ENCODE assay signal across 2 cellular contexts in genomic region chr6:44233560-44234100, GRCh38.
TF ChIP-seq lines count a peak whose summit lies in the region.

No MANE protein-coding gene starts in this region.

TF ChIP-seq in K562, 482 proteins besides CTCF, POLR2A, EP300 and RAD21 (continues in another document):
- TF ChIP-seq ZNF140 (CRISPR knock-in tag; IDR thresholded peaks at IDR 0.05) (no peak), ZBTB17 (CRISPR knock-in tag; IDR thresholded peaks at IDR 0.05) (no peak), FOXA1 (IDR thresholded peaks at IDR 0.05; ENCODE audit: borderline replicate concordance) (no peak), NFYB (IDR thresholded peaks at IDR 0.05; ENCODE audit: extremely low read depth, insufficient read length) (no peak), NFIX (CRISPR knock-in tag; IDR thresholded peaks at IDR 0.05; ENCODE audit: low read depth) (no peak), NUFIP1 (IDR thresholded peaks at IDR 0.05; ENCODE audit: partially characterized antibody) (no peak), BDP1 (IDR thresholded peaks at IDR 0.05; ENCODE audit: insufficient read depth, insufficient read length) (no peak), ZNF518B (CRISPR knock-in tag; IDR thresholded peaks at IDR 0.05) (no peak), PCBP1 (IDR thresholded peaks at IDR 0.05; ENCODE audit: low read depth, low read length, poor library complexity, severe bottlenecking) (no peak), ADNP (tag; IDR thresholded peaks at IDR 0.05) (no peak), ZNF134 (CRISPR knock-in tag; conservative IDR thresholded peaks at IDR 0.05) (no peak), NFE2L1 (tag; IDR thresholded peaks at IDR 0.05; ENCODE audit: borderline replicate concordance, low read depth) (no peak), ZNF133 (CRISPR knock-in tag; IDR thresholded peaks at IDR 0.05) (no peak)

TF ChIP-seq in HEK293T, 16 proteins besides CTCF, POLR2A, EP300 and RAD21:
- TF ChIP-seq L3MBTL2 (conservative IDR thresholded peaks at IDR 0.05) (no peak), LEF1 (IDR thresholded peaks at IDR 0.05; ENCODE audit: borderline replicate concordance) (no peak), SUZ12 (IDR thresholded peaks at IDR 0.05) (no peak), HDGF (IDR thresholded peaks at IDR 0.05; ENCODE audit: borderline replicate concordance) (no peak), TARDBP (IDR thresholded peaks at IDR 0.05) (no peak), CTBP1 (IDR thresholded peaks at IDR 0.05; ENCODE audit: borderline replicate concordance) (no peak), ZNF384 (IDR thresholded peaks at IDR 0.05) (no peak), FOXK2 (IDR thresholded peaks at IDR 0.05) (no peak)
